In genomic region chr1:234957330-234958065, GRCh38 we compare ENCODE assay signal across 9 cellular contexts.
DNase-seq lines count a peak whose midpoint lies in the region; ATAC-seq, FAIRE-seq and TF ChIP-seq lines count a peak whose summit lies in the region.
"Had no signal": no experiment of that assay in that cellular context is flagged by ENCODE, and none has a peak within 500 bp of the region (broad histone marks: within the 10 kb centered on the region; RNA-seq: fewer than 3 reads in every experiment).

No MANE protein-coding gene starts in this region.

- intact Hi-C loops in Calu3 (cut with micrococcal nuclease; ENCODE audit: unreplicated experiment), result no loop called here
- intact Hi-C loops in HepG2 (cut with micrococcal nuclease; ENCODE audit: unreplicated experiment), result loop anchor here (1.0 to 5.0 kb wide), 3 partner anchors 18 to 345 kb away; no protein-coding TSS in a partner anchor

- POLR2A ChIA-PET in HepG2 (lab: Yijun Ruan, JAX), result interaction anchor here (0.6 to 13.1 kb wide), 51 partner anchors 8 to 413 kb away, joined by 3 to 657 read pairs (median 5); partner anchors contain the start of gene IRF2BP2

- peak; percentile 99 for FAIRE-seq in HepG2 (lab: Jason Lieb, UNC)
- FAIRE-seq in GM12892 (lab: Jason Lieb, UNC), result no peak

- H3K27me3 ChIP-seq in Loucy (ENCODE audit: insufficient read depth, low read length, poor library complexity, severe bottlenecking) (no peaks in the 10 kb centered on the region), adipocyte (replicated peaks; ENCODE audit: control insufficient read depth, insufficient read depth, low read length) (no peaks in the 10 kb centered on the region), HepG2 (ENCODE audit: control insufficient read depth in 1 of 2, insufficient read depth in 2 of 2, low read length in 2 of 2) (no peaks in the 10 kb centered on the region)

- peak overlapping the region; percentile 45 for H3K9ac ChIP-seq in Loucy (ENCODE audit: low read depth, low read length, poor library complexity, severe bottlenecking)
- peak overlapping the region; percentile 20 for H3K9ac ChIP-seq in adipocyte (ENCODE audit: low read length)
- H3K9ac ChIP-seq in HepG2 (ENCODE audit: insufficient read depth, low read depth, low read length), result peak overlapping the region; percentile 92

- BruUV-seq in Calu3 (replicated peaks; lab: Mats Ljungman, UMichigan) (no TSS peak), HepG2 (replicated peaks; lab: Mats Ljungman, UMichigan) (TSS peak; percentile 46)

- H3K4me3 ChIP-seq in Loucy (ENCODE audit: low read length, poor library complexity, severe bottlenecking), result no peak overlapping the region
- no peak overlapping the region for H3K4me3 ChIP-seq in adipocyte (ENCODE audit: low read length)
- peak overlapping the region in 1 of 3 experiments; percentile 49; a peak in 3 of 6 replicates for H3K4me3 ChIP-seq in HepG2 (replicated peaks in 1 of 3; ENCODE audit: insufficient read depth in 1 of 3, low read depth in 2 of 3, low read length in 3 of 3)

- H3K9me3 Mint-ChIP-seq in Calu3 (ENCODE audit: low read depth, unreplicated experiment), result no peaks in the 10 kb centered on the region
- H3K9me3 Mint-ChIP-seq: memory B cell had no signal

- peak overlapping the region; percentile 86 for H3K27ac Mint-ChIP-seq in Calu3 (ENCODE audit: unreplicated experiment)
- H3K27ac Mint-ChIP-seq: memory B cell had no signal

- H4K20me1 ChIP-seq in Loucy (ENCODE audit: insufficient read depth, low read length, poor library complexity, severe bottlenecking) (no peaks in the 10 kb centered on the region), HepG2 (ENCODE audit: insufficient read depth, low read length) (no peaks in the 10 kb centered on the region)

- peak overlapping the region; percentile 100 for H3K27ac ChIP-seq in HepG2 (ENCODE audit: extremely low read length, insufficient read depth, low read length)

- peaks cover 71% of the 10 kb centered on the region for H3K4me1 ChIP-seq in Loucy (ENCODE audit: insufficient read depth, low read length, poor library complexity, severe bottlenecking)
- peaks cover 53% of the 10 kb centered on the region for H3K4me1 ChIP-seq in adipocyte (ENCODE audit: control insufficient read depth, insufficient read depth, low read length)
- peaks cover 100% of the 10 kb centered on the region for H3K4me1 ChIP-seq in HepG2 (ENCODE audit: insufficient read depth, low read length)

- TF ChIP-seq CTCF in Calu3 (IDR thresholded peaks at IDR 0.05; ENCODE audit: unreplicated experiment) (no peak), Loucy (conservative IDR thresholded peaks at IDR 0.05; ENCODE audit: low read length) (no peak), HepG2 (CRISPR knock-in tag; IDR thresholded peaks at IDR 0.05) (peak; percentile 15; the same call in 1 of the 2 replicates)

- H3F3A ChIP-seq in Loucy (ENCODE audit: low read depth), result peaks cover 5% of the 10 kb centered on the region; the same call in 1 of the 2 replicates

- peak; percentile 81 for ATAC-seq in HepG2
- no peak for ATAC-seq in GM19452 (IDR thresholded peaks at IDR 0.05; ENCODE audit: unreplicated experiment)

- in situ Hi-C loops in HepG2 (cut with HindIII; ENCODE audit: extremely low pct_ligation_motif_present, low pct_unique_long_range_greater_than_20kb), result loop anchor here (5.0 to 10.0 kb wide), 3 partner anchors 80 to 345 kb away; partner anchors contain the start of gene IRF2BP2

- H3K4me2 ChIP-seq in Loucy (ENCODE audit: low read depth, low read length, poor library complexity, severe bottlenecking) (no peak overlapping the region), HepG2 (ENCODE audit: low read depth, low read length) (peak overlapping the region; percentile 74)

- no peaks in the 10 kb centered on the region for H3K9me2 ChIP-seq in Loucy (replicated peaks; ENCODE audit: low read depth, low read length)

- H3K27me3 Mint-ChIP-seq in Calu3 (ENCODE audit: unreplicated experiment), result no peaks in the 10 kb centered on the region
- H3K27me3 Mint-ChIP-seq: memory B cell had no signal

- peaks cover 82% of the 10 kb centered on the region for H3K4me1 Mint-ChIP-seq in Calu3 (ENCODE audit: low read depth, unreplicated experiment)

- H3K79me2 ChIP-seq in Loucy (ENCODE audit: insufficient read depth, low read length) (peaks cover 13% of the 10 kb centered on the region; the same call in 1 of the 2 replicates), HepG2 (ENCODE audit: insufficient read depth, low read length) (peaks cover 10% of the 10 kb centered on the region)

- TF ChIP-seq POLR2A in HepG2 (IDR thresholded peaks at IDR 0.05; ENCODE audit: insufficient read depth in 1 of 2, low read depth in 2 of 2, low read length in 2 of 2), result peak; percentile 62 to 76; a peak in 3 of 4 replicates
- no peak for TF ChIP-seq POLR2A in GM12892 (IDR thresholded peaks at IDR 0.05; ENCODE audit: low read depth, low read length)

- 3% methylated on average over 11 of the region's 14 CpGs for WGBS in HepG2 (ENCODE audit: low lambda C conversion rate)

- H3K9me3 ChIP-seq in Loucy (ENCODE audit: insufficient read depth, low read depth, low read length) (no peaks in the 10 kb centered on the region), adipocyte (ENCODE audit: control insufficient read depth, low read length) (no peaks in the 10 kb centered on the region), HepG2 (ENCODE audit: low read length) (no peaks in the 10 kb centered on the region)

- peak overlapping the region; percentile 46 for H3K4me3 Mint-ChIP-seq in Calu3 (ENCODE audit: low read depth, unreplicated experiment)
- H3K4me3 Mint-ChIP-seq: memory B cell had no signal

- TF ChIP-seq EP300 in HepG2 (IDR thresholded peaks at IDR 0.05; ENCODE audit: low read depth in 2 of 2, low read length in 2 of 2), result peak; percentile 93 to 98
- peak; percentile 98 for TF ChIP-seq EP300 in HepG2 (CRISPR knock-in tag; IDR thresholded peaks at IDR 0.05; ENCODE audit: borderline replicate concordance)

- peak; percentile 33; the same call in 1 of the 2 replicates for TF ChIP-seq RAD21 in HepG2 (CRISPR knock-in tag; IDR thresholded peaks at IDR 0.05)

- H3K36me3 Mint-ChIP-seq in Calu3 (ENCODE audit: insufficient read depth, unreplicated experiment), result peaks cover 42% of the 10 kb centered on the region
- H3K36me3 Mint-ChIP-seq: memory B cell had no signal

- peak; percentile 87 for DNase-seq in Calu3
- DNase-seq in adipocyte (ENCODE audit: low read depth), result peak; percentile 56
- peak; percentile 99 for DNase-seq in HepG2 (ENCODE audit: low spot score)
- DNase-seq in inferior parietal cortex (ENCODE audit: extremely low spot score), result no peak
- no peak for DNase-seq in 8988T
- no peak for DNase-seq in GM12892 (ENCODE audit: insufficient read length)

- H2AFZ ChIP-seq in Loucy (ENCODE audit: low read length) (no peak overlapping the region), HepG2 (ENCODE audit: low read length) (no peak overlapping the region)

- H3K36me3 ChIP-seq in Loucy (ENCODE audit: insufficient read depth, low read length) (no peaks in the 10 kb centered on the region), adipocyte (ENCODE audit: control insufficient read depth, insufficient read depth, low read length, severe bottlenecking) (no peaks in the 10 kb centered on the region), HepG2 (replicated peaks in 1 of 2; ENCODE audit: control insufficient read depth in 1 of 2, insufficient read depth in 2 of 2, low read length in 2 of 2) (no peaks in the 10 kb centered on the region)

- CTCF ChIA-PET in Calu3 (lab: Charles Lee) (interaction anchor here (0.5 to 2.3 kb wide), 16 partner anchors 25 to 1020 kb away, joined by 3 to 9 read pairs (median 4); no protein-coding TSS in a partner anchor), HepG2 (lab: Yijun Ruan, JAX; ENCODE audit: low intra/inter-chr PET ratio, low total read pairs) (interaction anchor here (0.7 kb wide), 1 partner anchor 18 kb away, joined by 3 read pairs; no protein-coding TSS in a partner anchor)

TF ChIP-seq in HepG2, 621 proteins besides CTCF, POLR2A, EP300 and RAD21 (continues in another document):
- TF ChIP-seq PHF8 (CRISPR knock-in tag; IDR thresholded peaks at IDR 0.05) (no peak; the same call in 1 of the 2 replicates), DR1 (CRISPR knock-in tag; IDR thresholded peaks at IDR 0.05) (no peak; the same call in 1 of the 2 replicates), TAF15 (IDR thresholded peaks at IDR 0.05; ENCODE audit: low read depth, low read length, poor library complexity, severe bottlenecking) (peak; percentile 47), ZNF12 (CRISPR knock-in tag; IDR thresholded peaks at IDR 0.05) (peak; percentile 61; the same call in 1 of the 2 replicates), PAXIP1 (CRISPR knock-in tag; conservative IDR thresholded peaks at IDR 0.05) (peak; percentile 98), ZNF737 (CRISPR knock-in tag; IDR thresholded peaks at IDR 0.05; ENCODE audit: borderline replicate concordance) (no peak), ZMAT3 (CRISPR knock-in tag; conservative IDR thresholded peaks at IDR 0.05) (peak; percentile 80; the same call in 1 of the 2 replicates)

Comparison
In these comparisons a context has a peak if more than half of its experiments do, and no peak if none do; other contexts are left out.
1. DNase-seq: peak in Calu3 (single experiment), adipocyte (single experiment) and HepG2 (single experiment); none in inferior parietal cortex (single experiment), 8988T (single experiment) and GM12892 (single experiment).
2. H3K9ac ChIP-seq: peak in every context shown above with its lines; median percentile 92 in HepG2; 45 in Loucy; 20 in adipocyte.